2 cellular contexts compared by ENCODE assay signal in the genomic region with DNA sequence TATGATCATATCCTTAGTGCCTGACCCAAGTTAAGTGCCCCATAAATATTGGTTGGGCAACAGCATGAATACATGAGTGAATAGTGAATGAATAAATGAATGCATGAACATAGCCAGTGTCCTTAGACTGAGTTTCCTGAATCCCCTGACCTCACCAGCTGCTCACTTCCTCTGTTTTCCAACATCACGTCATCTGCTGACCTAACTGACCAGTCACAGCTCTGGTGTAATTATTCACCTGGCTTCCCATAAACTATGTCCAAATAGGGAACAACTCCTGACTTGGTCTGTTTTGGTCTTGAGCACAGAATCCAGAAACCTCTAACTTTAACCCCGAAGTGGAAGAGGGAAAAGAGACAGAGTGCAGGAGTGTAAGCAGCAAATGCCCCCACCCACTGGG.
TF ChIP-seq lines count a peak whose summit lies in the region.

No MANE protein-coding gene starts in this region.

TF ChIP-seq in IMR-90, 13 proteins besides CTCF, POLR2A, EP300 and RAD21 (continued from another document):
- TF ChIP-seq, protein P1, sequence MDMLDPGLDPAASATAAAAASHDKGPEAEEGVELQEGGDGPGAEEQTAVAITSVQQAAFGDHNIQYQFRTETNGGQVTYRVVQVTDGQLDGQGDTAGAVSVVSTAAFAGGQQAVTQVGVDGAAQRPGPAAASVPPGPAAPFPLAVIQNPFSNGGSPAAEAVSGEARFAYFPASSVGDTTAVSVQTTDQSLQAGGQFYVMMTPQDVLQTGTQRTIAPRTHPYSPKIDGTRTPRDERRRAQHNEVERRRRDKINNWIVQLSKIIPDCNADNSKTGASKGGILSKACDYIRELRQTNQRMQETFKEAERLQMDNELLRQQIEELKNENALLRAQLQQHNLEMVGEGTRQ (IDR thresholded peaks at IDR 0.05; ENCODE audit: low read depth, low read length): no peak
- TF ChIP-seq BHLHE40 (IDR thresholded peaks at IDR 0.05; ENCODE audit: low read depth, low read length) (no peak), MAFK (IDR thresholded peaks at IDR 0.05; ENCODE audit: low read depth, low read length) (no peak), MXI1 (IDR thresholded peaks at IDR 0.05; ENCODE audit: borderline replicate concordance, low read depth, low read length) (no peak), RCOR1 (IDR thresholded peaks at IDR 0.05; ENCODE audit: insufficient replicate concordance, low read length) (no peak), CHD1 (IDR thresholded peaks at IDR 0.05; ENCODE audit: low read depth, low read length) (no peak), NFE2L2 (IDR thresholded peaks at IDR 0.05; ENCODE audit: low read depth, low read length) (no peak), MAZ (IDR thresholded peaks at IDR 0.05; ENCODE audit: borderline replicate concordance, low read depth, low read length) (no peak), CEBPB (IDR thresholded peaks at IDR 0.05; ENCODE audit: low read depth, low read length) (no peak), FOS (IDR thresholded peaks at IDR 0.05; ENCODE audit: low read depth, low read length) (no peak), RFX5 (IDR thresholded peaks at IDR 0.05; ENCODE audit: low read depth, low read length) (no peak), SMC3 (IDR thresholded peaks at IDR 0.05; ENCODE audit: low read depth, low read length) (no peak)

TF ChIP-seq in endothelial cell of umbilical vein, 7 proteins besides CTCF, POLR2A, EP300 and RAD21 (continued from another document):
- TF ChIP-seq POLR2AphosphoS5 (IDR thresholded peaks at IDR 0.05; ENCODE audit: insufficient read depth, low read depth, low read length) (no peak), EZH2 (IDR thresholded peaks at IDR 0.05; ENCODE audit: borderline replicate concordance, low read depth, low read length, severe bottlenecking) (no peak), JUN (IDR thresholded peaks at IDR 0.05; ENCODE audit: borderline replicate concordance, insufficient read depth, insufficient read length, low read depth) (no peak)
